In the genomic region with DNA sequence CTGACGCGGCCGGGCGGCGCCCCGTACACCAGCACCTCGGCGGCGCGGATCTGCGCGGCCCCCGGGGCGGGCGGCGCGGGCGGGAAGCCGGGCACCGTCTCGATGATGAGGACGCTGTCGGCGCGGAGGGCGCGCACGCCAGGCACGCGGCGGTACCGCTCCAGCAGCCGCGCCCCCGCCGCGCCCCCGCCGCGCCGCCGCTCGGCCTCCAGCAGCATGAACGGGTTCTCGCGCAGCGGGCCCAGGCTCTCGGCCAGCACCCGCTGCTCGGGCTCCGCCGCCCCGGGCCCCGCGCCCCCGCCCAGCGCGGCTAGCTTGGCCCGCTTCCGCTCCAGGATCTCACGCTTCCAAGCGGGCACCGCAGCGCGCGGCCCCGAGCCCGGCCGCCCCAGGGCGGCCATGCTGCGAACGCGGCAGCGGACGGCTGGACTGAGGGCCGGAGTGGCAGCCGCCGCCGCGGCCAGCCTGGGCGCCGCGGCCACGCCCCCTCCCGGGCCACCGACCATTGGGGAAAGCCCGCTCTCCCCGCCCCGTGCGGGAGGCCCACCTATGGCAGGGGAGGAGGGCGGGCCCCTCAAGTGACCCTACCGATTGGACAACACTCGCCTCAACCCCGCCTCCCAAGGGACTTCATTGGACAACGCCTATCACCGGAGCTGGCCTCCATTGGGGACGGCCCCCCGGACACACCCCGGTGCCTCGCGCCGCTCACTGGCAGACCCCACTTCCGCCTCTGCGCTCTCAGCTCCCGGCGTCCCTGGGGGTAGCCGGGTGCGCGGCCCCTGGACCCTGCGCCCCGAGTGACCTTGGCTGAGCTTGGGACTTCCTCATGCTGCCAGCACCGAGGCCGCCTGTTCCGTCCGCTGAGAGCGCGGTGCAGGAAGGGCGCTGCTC, we compare ENCODE assay signal across 1 cellular context.
TF ChIP-seq lines count a peak whose summit lies in the region.

A gene with protein sequence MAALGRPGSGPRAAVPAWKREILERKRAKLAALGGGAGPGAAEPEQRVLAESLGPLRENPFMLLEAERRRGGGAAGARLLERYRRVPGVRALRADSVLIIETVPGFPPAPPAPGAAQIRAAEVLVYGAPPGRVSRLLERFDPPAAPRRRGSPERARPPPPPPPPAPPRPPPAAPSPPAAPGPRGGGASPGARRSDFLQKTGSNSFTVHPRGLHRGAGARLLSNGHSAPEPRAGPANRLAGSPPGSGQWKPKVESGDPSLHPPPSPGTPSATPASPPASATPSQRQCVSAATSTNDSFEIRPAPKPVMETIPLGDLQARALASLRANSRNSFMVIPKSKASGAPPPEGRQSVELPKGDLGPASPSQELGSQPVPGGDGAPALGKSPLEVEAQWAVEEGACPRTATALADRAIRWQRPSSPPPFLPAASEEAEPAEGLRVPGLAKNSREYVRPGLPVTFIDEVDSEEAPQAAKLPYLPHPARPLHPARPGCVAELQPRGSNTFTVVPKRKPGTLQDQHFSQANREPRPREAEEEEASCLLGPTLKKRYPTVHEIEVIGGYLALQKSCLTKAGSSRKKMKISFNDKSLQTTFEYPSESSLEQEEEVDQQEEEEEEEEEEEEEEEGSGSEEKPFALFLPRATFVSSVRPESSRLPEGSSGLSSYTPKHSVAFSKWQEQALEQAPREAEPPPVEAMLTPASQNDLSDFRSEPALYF (minus strand): TSS at position 431 of the 894 bp plus-strand sequence. CDS start 30 bp downstream, at position 401.

TF ChIP-seq in SK-N-SH, 30 proteins besides CTCF, POLR2A, EP300 and RAD21 (continued from another document):
- TF ChIP-seq, protein P1, sequence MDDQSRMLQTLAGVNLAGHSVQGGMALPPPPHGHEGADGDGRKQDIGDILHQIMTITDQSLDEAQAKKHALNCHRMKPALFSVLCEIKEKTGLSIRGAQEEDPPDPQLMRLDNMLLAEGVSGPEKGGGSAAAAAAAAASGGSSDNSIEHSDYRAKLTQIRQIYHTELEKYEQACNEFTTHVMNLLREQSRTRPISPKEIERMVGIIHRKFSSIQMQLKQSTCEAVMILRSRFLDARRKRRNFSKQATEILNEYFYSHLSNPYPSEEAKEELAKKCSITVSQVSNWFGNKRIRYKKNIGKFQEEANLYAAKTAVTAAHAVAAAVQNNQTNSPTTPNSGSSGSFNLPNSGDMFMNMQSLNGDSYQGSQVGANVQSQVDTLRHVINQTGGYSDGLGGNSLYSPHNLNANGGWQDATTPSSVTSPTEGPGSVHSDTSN (IDR thresholded peaks at IDR 0.05), result no peak
- TF ChIP-seq FOXM1 (IDR thresholded peaks at IDR 0.05; ENCODE audit: low read depth), result no peak
- TF ChIP-seq, protein P2, sequence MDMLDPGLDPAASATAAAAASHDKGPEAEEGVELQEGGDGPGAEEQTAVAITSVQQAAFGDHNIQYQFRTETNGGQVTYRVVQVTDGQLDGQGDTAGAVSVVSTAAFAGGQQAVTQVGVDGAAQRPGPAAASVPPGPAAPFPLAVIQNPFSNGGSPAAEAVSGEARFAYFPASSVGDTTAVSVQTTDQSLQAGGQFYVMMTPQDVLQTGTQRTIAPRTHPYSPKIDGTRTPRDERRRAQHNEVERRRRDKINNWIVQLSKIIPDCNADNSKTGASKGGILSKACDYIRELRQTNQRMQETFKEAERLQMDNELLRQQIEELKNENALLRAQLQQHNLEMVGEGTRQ (IDR thresholded peaks at IDR 0.05; ENCODE audit: borderline replicate concordance, low read depth, low read length), result peak; percentile 10; the same call in 1 of the 2 replicates
- TF ChIP-seq YY1 (IDR thresholded peaks at IDR 0.05; ENCODE audit: low read depth), result peak; percentile 60; the same call in 1 of the 2 replicates
- TF ChIP-seq POLR2AphosphoS5 (IDR thresholded peaks at IDR 0.05; ENCODE audit: low read depth, low read length), result peak; percentile 75
- TF ChIP-seq, protein P3, sequence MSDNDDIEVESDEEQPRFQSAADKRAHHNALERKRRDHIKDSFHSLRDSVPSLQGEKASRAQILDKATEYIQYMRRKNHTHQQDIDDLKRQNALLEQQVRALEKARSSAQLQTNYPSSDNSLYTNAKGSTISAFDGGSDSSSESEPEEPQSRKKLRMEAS (IDR thresholded peaks at IDR 0.05; ENCODE audit: low read depth), result no peak
- TF ChIP-seq RFX5 (IDR thresholded peaks at IDR 0.05; ENCODE audit: low read length), result no peak
- TF ChIP-seq, protein P4, sequence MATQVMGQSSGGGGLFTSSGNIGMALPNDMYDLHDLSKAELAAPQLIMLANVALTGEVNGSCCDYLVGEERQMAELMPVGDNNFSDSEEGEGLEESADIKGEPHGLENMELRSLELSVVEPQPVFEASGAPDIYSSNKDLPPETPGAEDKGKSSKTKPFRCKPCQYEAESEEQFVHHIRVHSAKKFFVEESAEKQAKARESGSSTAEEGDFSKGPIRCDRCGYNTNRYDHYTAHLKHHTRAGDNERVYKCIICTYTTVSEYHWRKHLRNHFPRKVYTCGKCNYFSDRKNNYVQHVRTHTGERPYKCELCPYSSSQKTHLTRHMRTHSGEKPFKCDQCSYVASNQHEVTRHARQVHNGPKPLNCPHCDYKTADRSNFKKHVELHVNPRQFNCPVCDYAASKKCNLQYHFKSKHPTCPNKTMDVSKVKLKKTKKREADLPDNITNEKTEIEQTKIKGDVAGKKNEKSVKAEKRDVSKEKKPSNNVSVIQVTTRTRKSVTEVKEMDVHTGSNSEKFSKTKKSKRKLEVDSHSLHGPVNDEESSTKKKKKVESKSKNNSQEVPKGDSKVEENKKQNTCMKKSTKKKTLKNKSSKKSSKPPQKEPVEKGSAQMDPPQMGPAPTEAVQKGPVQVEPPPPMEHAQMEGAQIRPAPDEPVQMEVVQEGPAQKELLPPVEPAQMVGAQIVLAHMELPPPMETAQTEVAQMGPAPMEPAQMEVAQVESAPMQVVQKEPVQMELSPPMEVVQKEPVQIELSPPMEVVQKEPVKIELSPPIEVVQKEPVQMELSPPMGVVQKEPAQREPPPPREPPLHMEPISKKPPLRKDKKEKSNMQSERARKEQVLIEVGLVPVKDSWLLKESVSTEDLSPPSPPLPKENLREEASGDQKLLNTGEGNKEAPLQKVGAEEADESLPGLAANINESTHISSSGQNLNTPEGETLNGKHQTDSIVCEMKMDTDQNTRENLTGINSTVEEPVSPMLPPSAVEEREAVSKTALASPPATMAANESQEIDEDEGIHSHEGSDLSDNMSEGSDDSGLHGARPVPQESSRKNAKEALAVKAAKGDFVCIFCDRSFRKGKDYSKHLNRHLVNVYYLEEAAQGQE (IDR thresholded peaks at IDR 0.05; ENCODE audit: low read depth, low read length), result peak; percentile 66
- TF ChIP-seq TCF12 (IDR thresholded peaks at IDR 0.05), result no peak
- no peak for TF ChIP-seq NFIC (IDR thresholded peaks at IDR 0.05; ENCODE audit: borderline replicate concordance)
- TF ChIP-seq FOXJ3 (CRISPR knock-in tag; IDR thresholded peaks at IDR 0.05), result no peak
- peak; percentile 96 for TF ChIP-seq ELF1 (IDR thresholded peaks at IDR 0.05)
- no peak for TF ChIP-seq JUND (IDR thresholded peaks at IDR 0.05)
- no peak for TF ChIP-seq RCOR1 (IDR thresholded peaks at IDR 0.05; ENCODE audit: low read length)
- TF ChIP-seq, protein P5, sequence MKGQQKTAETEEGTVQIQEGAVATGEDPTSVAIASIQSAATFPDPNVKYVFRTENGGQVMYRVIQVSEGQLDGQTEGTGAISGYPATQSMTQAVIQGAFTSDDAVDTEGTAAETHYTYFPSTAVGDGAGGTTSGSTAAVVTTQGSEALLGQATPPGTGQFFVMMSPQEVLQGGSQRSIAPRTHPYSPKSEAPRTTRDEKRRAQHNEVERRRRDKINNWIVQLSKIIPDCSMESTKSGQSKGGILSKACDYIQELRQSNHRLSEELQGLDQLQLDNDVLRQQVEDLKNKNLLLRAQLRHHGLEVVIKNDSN (IDR thresholded peaks at IDR 0.05; ENCODE audit: borderline replicate concordance, low read depth), result no peak
- TF ChIP-seq MXI1 (IDR thresholded peaks at IDR 0.05; ENCODE audit: low read depth, low read length), result peak; percentile 54
- no peak for TF ChIP-seq TEAD4 (IDR thresholded peaks at IDR 0.05; ENCODE audit: borderline replicate concordance, insufficient read depth)
- TF ChIP-seq MEF2A (IDR thresholded peaks at IDR 0.05; ENCODE audit: borderline replicate concordance, low read depth), result no peak
- no peak for TF ChIP-seq EZH2phosphoT487 (IDR thresholded peaks at IDR 0.05; ENCODE audit: borderline replicate concordance, low read depth)
- peak; percentile 94 for TF ChIP-seq TAF1 (IDR thresholded peaks at IDR 0.05; ENCODE audit: borderline replicate concordance, low read depth, low read length)
- TF ChIP-seq NRF1 (IDR thresholded peaks at IDR 0.05; ENCODE audit: low read depth, low read length), result peak; percentile 56; the same call in 1 of the 2 replicates
